ENCODE assay signal across 17 cellular contexts in the genomic region with DNA sequence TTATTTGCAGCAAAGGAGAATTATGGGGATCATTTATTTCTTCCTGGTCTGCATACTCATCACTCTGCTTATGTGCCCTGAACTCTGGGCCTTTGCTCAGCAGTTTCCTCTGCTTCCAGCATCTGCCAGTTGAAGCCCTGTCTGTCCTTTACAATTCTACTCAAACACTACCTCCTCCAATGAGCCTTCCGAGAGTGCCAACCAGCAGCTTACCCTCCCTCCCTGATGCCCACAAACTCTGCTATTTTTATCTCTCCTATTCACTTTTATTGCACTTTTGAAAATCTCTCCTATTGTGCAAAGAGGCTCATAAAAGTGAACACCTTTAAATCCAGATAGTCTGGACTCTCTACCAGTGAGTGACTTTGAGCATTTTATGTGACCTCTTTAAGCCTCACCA. TPM values are rescaled to one million over a fixed set of nuclear protein-coding genes. Genes with fewer than 3 reads are reported as not detected.
A peak's percentile ranks its signal among the peaks of the same experiment; 100 is the strongest.
DNase-seq lines count a peak whose midpoint lies in the region; ATAC-seq and TF ChIP-seq lines count a peak whose summit lies in the region.
"Had no signal": no experiment of that assay in that cellular context is flagged by ENCODE, and none has a peak within 500 bp of the region (broad histone marks: within the 10 kb centered on the region; RNA-seq: fewer than 3 reads in every experiment).

No MANE protein-coding gene starts in this region.

- no peak overlapping the region for H3K4me3 Mint-ChIP-seq in activated T-cell treated with anti-CD3 and anti-CD28 coated beads, Interleukin-2, amount 50 U/mL, for 24 hours
- H3K4me3 Mint-ChIP-seq: CD8-positive, alpha-beta memory T cell; IgD-negative memory B cell had no signal

- H3K79me2 ChIP-seq in parathyroid adenoma = no peaks in the 10 kb centered on the region

- H3K27me3 ChIP-seq in parathyroid adenoma (ENCODE audit: control insufficient read depth, insufficient read depth, low read length) = no peaks in the 10 kb centered on the region
- no peaks in the 10 kb centered on the region for H3K27me3 ChIP-seq in thyroid gland

- intact Hi-C loops in left colon (cut with DNase I, micrococcal nuclease) (no loop called here), thyroid gland (cut with DNase I) (no loop called here)

- no peak for TF ChIP-seq POLR2A in thyroid gland (IDR thresholded peaks at IDR 0.05)

- WGBS in thyroid gland, 2 donors = 91% methylated on average over 1 of the region's 1 CpG

- no peak overlapping the region for H2AFZ ChIP-seq in parathyroid adenoma
- H2AFZ ChIP-seq: PC-9 had no signal

- H3K27me3 Mint-ChIP-seq in activated T-cell treated with anti-CD3 and anti-CD28 coated beads, Interleukin-2, amount 50 U/mL, for 24 hours = peaks cover 22% of the 10 kb centered on the region

- H3K9me3 Mint-ChIP-seq in activated T-cell treated with anti-CD3 and anti-CD28 coated beads, Interleukin-2, amount 50 U/mL, for 24 hours = no peaks in the 10 kb centered on the region

- no peak overlapping the region for H3K4me2 ChIP-seq in parathyroid adenoma (ENCODE audit: low read length)
- H3K4me2 ChIP-seq: PC-9 had no signal

- H3K9me3 ChIP-seq in parathyroid adenoma (ENCODE audit: control insufficient read depth, low read length) (no peaks in the 10 kb centered on the region), thyroid gland (no peaks in the 10 kb centered on the region)

- peaks cover 12% of the 10 kb centered on the region for H3K4me1 Mint-ChIP-seq in activated T-cell treated with anti-CD3 and anti-CD28 coated beads, Interleukin-2, amount 50 U/mL, for 24 hours (ENCODE audit: low read depth)

- no peak for TF ChIP-seq CTCF in 22Rv1 (IDR thresholded peaks at IDR 0.05)
- TF ChIP-seq CTCF in parathyroid adenoma (IDR thresholded peaks at IDR 0.05) = no peak
- TF ChIP-seq CTCF in thyroid gland (IDR thresholded peaks at IDR 0.05) = no peak

- no peak overlapping the region for H3K9ac ChIP-seq in parathyroid adenoma

- H3K36me3 ChIP-seq in parathyroid adenoma (ENCODE audit: control insufficient read depth, insufficient read depth, low read length) (no peaks in the 10 kb centered on the region), thyroid gland (no peaks in the 10 kb centered on the region)

- H3K36me3 Mint-ChIP-seq in activated T-cell treated with anti-CD3 and anti-CD28 coated beads, Interleukin-2, amount 50 U/mL, for 24 hours (ENCODE audit: low read depth) = no peaks in the 10 kb centered on the region
- H3K36me3 Mint-ChIP-seq: CD8-positive, alpha-beta memory T cell; IgD-negative memory B cell had no signal

- H3K27ac ChIP-seq in 22Rv1 = peak overlapping the region; percentile 79; the same call in 1 of the 2 replicates
- H3K27ac ChIP-seq in parathyroid adenoma = peak overlapping the region; percentile 85
- no peak overlapping the region for H3K27ac ChIP-seq in thyroid gland
- H3K27ac ChIP-seq: PC-9 had no signal

- no peak overlapping the region for H3K4me3 ChIP-seq in parathyroid adenoma (ENCODE audit: low read depth, low read length)
- no peak overlapping the region for H3K4me3 ChIP-seq in thyroid gland (replicated peaks in 1 of 3)
- H3K4me3 ChIP-seq: PC-9 had no signal

- no peak overlapping the region for H3K27ac Mint-ChIP-seq in activated T-cell treated with anti-CD3 and anti-CD28 coated beads, Interleukin-2, amount 50 U/mL, for 24 hours
- H3K27ac Mint-ChIP-seq: CD8-positive, alpha-beta memory T cell; IgD-negative memory B cell had no signal

- ATAC-seq in left colon (peak; percentile 63), HG03095 (IDR thresholded peaks at IDR 0.05; ENCODE audit: unreplicated experiment) (no peak)

- DNase-seq in NCI-H510A (lab: John Stamatoyannopoulos, UW) (peak; percentile 57), left colon (peak; percentile 41 to 64), RPMI8226 (no peak), thyroid gland (no peak)
- no peak for DNase-seq in activated T-cell treated with anti-CD3 and anti-CD28 coated beads, Interleukin-2, amount 50 U/mL, for 24 hours
- DNase-seq: C1 segment of cervical spinal cord; CD8-positive, alpha-beta memory T cell; GF-D8; NCI-H1694 treated with DMSO at 0.1 percent for 48 hours; NCI-H2081 treated with DMSO at 0.1 percent for 48 hours; NCI-H446; PC-9; SIG-M5 had no signal

- peaks cover 39% of the 10 kb centered on the region for H3K4me1 ChIP-seq in parathyroid adenoma
- H3K4me1 ChIP-seq in thyroid gland = peaks cover 0 to 22% of the 10 kb centered on the region in 2 donors

RNA-seq across cellular contexts. Expression of gene ME3, which starts 3.6 kb away (rescaled TPM):
- total RNA-seq in left colon (10 to 100 TPM; 35.8 to 38.1 TPM), thyroid gland (10 to 100 TPM; 29.1 to 53.5 (median 37.1) TPM)

Comparison
In these comparisons a context has a peak if more than half of its experiments do, and no peak if none do; other contexts are left out.
1. H3K27ac ChIP-seq: peak in 22Rv1 (single experiment) and parathyroid adenoma (single experiment); none in thyroid gland (0 of 3).
2. DNase-seq: peak in NCI-H510A (single experiment) and left colon (2 of 2); none in RPMI8226 (single experiment), thyroid gland (0 of 2) and activated T-cell treated with anti-CD3 and anti-CD28 coated beads, Interleukin-2, amount 50 U/mL, for 24 hours (single experiment).